ENCODE assay signal across 22 cellular contexts in genomic region chr1:97505289-97505688, GRCh38.
A peak's percentile ranks its signal among the peaks of the same experiment; 100 is the strongest.
DNase-seq lines count a peak whose midpoint lies in the region; ATAC-seq, FAIRE-seq and TF ChIP-seq lines count a peak whose summit lies in the region.
"Had no signal": no experiment of that assay in that cellular context is flagged by ENCODE, and none has a peak within 500 bp of the region (broad histone marks: within the 10 kb centered on the region; RNA-seq: fewer than 3 reads in every experiment).

No MANE protein-coding gene starts in this region.

- H3K36me3 ChIP-seq in pancreas: no peaks in the 10 kb centered on the region
- peaks cover 7% of the 10 kb centered on the region for H3K36me3 ChIP-seq in upper lobe of right lung
- H3K36me3 ChIP-seq: SJSA1, thyroid gland had no signal

- 98% methylated on average over 3 of the region's 3 CpGs for whole genome bisulfite sequencing in pancreas, 2 donors

- H3K9me3 ChIP-seq in pancreas (no peaks in the 10 kb centered on the region), upper lobe of right lung (no peaks in the 10 kb centered on the region)
- H3K9me3 ChIP-seq: prostate gland, SJSA1, thyroid gland had no signal

- H3K27ac ChIP-seq in pancreas (no peak overlapping the region), upper lobe of right lung (no peak overlapping the region)
- H3K27ac ChIP-seq: hepatocyte, prostate gland, SJSA1, thyroid gland had no signal

- FAIRE-seq in pancreas (lab: Jason Lieb, UNC): peak; percentile 76
- FAIRE-seq: G401.6, H1, K562 had no signal

- H3K4me3 ChIP-seq in pancreas (no peak overlapping the region), upper lobe of right lung (no peak overlapping the region)
- H3K4me3 ChIP-seq: hepatocyte, K562, prostate gland, SJSA1, smooth muscle cell, thyroid gland had no signal

- peaks cover 2 to 9% (median 4%) of the 10 kb centered on the region in 3 donors for H3K4me1 ChIP-seq in pancreas
- no peaks in the 10 kb centered on the region for H3K4me1 ChIP-seq in upper lobe of right lung
- H3K4me1 ChIP-seq: prostate gland, SJSA1, thyroid gland had no signal

- H3K27me3 ChIP-seq in pancreas: no peaks in the 10 kb centered on the region
- H3K27me3 ChIP-seq in upper lobe of right lung: no peaks in the 10 kb centered on the region
- H3K27me3 ChIP-seq: hepatocyte, SJSA1, thyroid gland had no signal

- DNase-seq in pancreas (no peak), islet precursor cell (no peak), iPS-NIHi7 (ENCODE audit: extremely low spot score) (no peak), upper lobe of right lung (no peak), omental fat pad (ENCODE audit: low spot score) (no peak)
- DNase-seq: activated CD4-positive, alpha-beta T cell treated with anti-CD3 and anti-CD28 coated beads for 1 hour; mesenchymal stem cell; MV-4-11; NCI-H2029 treated with DMSO at 0.1 percent for 48 hours; NCI-H524 treated with DMSO at 0.1 percent for 48 hours; OCI-M1; thyroid gland had no signal

- TF ChIP-seq CTCF in pancreas (IDR thresholded peaks at IDR 0.05) (no peak), upper lobe of right lung (IDR thresholded peaks at IDR 0.05) (no peak), omental fat pad (IDR thresholded peaks at IDR 0.05) (no peak)

- ATAC-seq in GM19397 (IDR thresholded peaks at IDR 0.05; ENCODE audit: unreplicated experiment): peak; percentile 11
- ATAC-seq in HG02623 (IDR thresholded peaks at IDR 0.05; ENCODE audit: unreplicated experiment): peak; percentile 5
- ATAC-seq in HG03457 (IDR thresholded peaks at IDR 0.05; ENCODE audit: unreplicated experiment): peak; percentile 4
- ATAC-seq in pancreas: no peak
- ATAC-seq in upper lobe of right lung: no peak
- ATAC-seq in omental fat pad (ENCODE audit: low FRiP score): no peak
- ATAC-seq: K562 had no signal

- intact Hi-C loops in pancreas (cut with DNase I): no loop called here
- intact Hi-C loops in upper lobe of right lung (cut with DNase I): no loop called here

Comparison
In these comparisons a context has a peak if more than half of its experiments do, and no peak if none do; other contexts are left out.
1. ATAC-seq: peak in GM19397 (single experiment), HG02623 (single experiment) and HG03457 (single experiment); none in pancreas (0 of 4), upper lobe of right lung (single experiment) and omental fat pad (single experiment).